In genomic region chr2:201414099-201415023, GRCh38 we compare ENCODE assay signal across 8 cellular contexts. TPM values are rescaled to one million over a fixed set of nuclear protein-coding genes. Genes with fewer than 3 reads are reported as not detected.
DNase-seq lines count a peak whose midpoint lies in the region; ATAC-seq and TF ChIP-seq lines count a peak whose summit lies in the region.

No MANE protein-coding gene starts in this region.

- H3K4me2 ChIP-seq in mesendoderm (ENCODE audit: low read length), result no peak overlapping the region

- H3K4me1 ChIP-seq in spleen (peaks cover 0 to 67% (median 39%) of the 10 kb centered on the region in 6 donors), mesendoderm (ENCODE audit: control insufficient read depth, low read depth, low read length) (no peaks in the 10 kb centered on the region)

- peak overlapping the region in 7 of 8 donors; percentile 59 to 80 (median 76) for H3K27ac ChIP-seq in spleen
- no peak overlapping the region for H3K27ac ChIP-seq in mesendoderm (ENCODE audit: low read depth, low read length)

- no peak overlapping the region for H3K9ac ChIP-seq in mesendoderm (ENCODE audit: low read length)

- H3K4ac ChIP-seq in mesendoderm (ENCODE audit: low read depth, low read length), result no peak overlapping the region

- H2BK15ac ChIP-seq in mesendoderm (replicated peaks; ENCODE audit: low read depth), result no peak overlapping the region

- no peaks in the 10 kb centered on the region for H3K79me2 ChIP-seq in mesendoderm (ENCODE audit: control insufficient read depth, insufficient read depth, low read length)

- intact Hi-C loops in spleen (cut with DNase I; ENCODE audit: low total_unique reads), result no loop called here

- H3K23ac ChIP-seq in mesendoderm (ENCODE audit: low read length), result no peak overlapping the region

- 4 to 6% (median 4%) methylated on average over 3 of the region's 3 CpGs for WGBS in spleen, 5 donors
- WGBS in mesendoderm (ENCODE audit: extremely low coverage, insufficient coverage, low lambda C conversion rate), result no CpG with 5 or more reads among the region's 3 CpGs

- no peak overlapping the region for H2BK5ac ChIP-seq in mesendoderm (ENCODE audit: low read length)

- H4K8ac ChIP-seq in mesendoderm (ENCODE audit: low read depth, low read length), result no peak overlapping the region

- H3K4me3 ChIP-seq in spleen (peak overlapping the region in 2 of 8 donors; percentile 2 to 40), mesendoderm (ENCODE audit: low read length) (no peak overlapping the region)

- ATAC-seq in GM19328 (IDR thresholded peaks at IDR 0.05; ENCODE audit: unreplicated experiment) (peak; percentile 81), HG03095 (IDR thresholded peaks at IDR 0.05; ENCODE audit: unreplicated experiment) (peak; percentile 86)

- no peak overlapping the region for H3K56ac ChIP-seq in mesendoderm (ENCODE audit: low read length)

- DNase-seq in dermis blood vessel endothelial cell (peak; percentile 63), spleen (no peak), middle frontal gyrus (ENCODE audit: extremely low spot score, low spot score) (no peak), mesendoderm (no peak), HPDE6-E6E7 (ENCODE audit: extremely low spot score) (no peak)
- DNase-seq in stimulated activated CD4-positive, alpha-beta T cell treated with anti-CD3 and anti-CD28 coated beads, Interleukin-15, amount 100 ng/mL, for 24 hours, result no peak

- no peak overlapping the region for H2AK5ac ChIP-seq in mesendoderm (ENCODE audit: low read length)

- no peak overlapping the region for H3K18ac ChIP-seq in mesendoderm (ENCODE audit: low read length)

- H4K5ac ChIP-seq in mesendoderm (ENCODE audit: low read length), result no peak overlapping the region

- no peaks in the 10 kb centered on the region for H3K9me3 ChIP-seq in spleen

- no peaks in the 10 kb centered on the region for H3K27me3 ChIP-seq in spleen (replicated peaks in 1 of 7)
- no peaks in the 10 kb centered on the region for H3K27me3 ChIP-seq in mesendoderm (ENCODE audit: insufficient read depth, low read length, poor library complexity)

- TF ChIP-seq POLR2A in spleen (IDR thresholded peaks at IDR 0.05), result no peak

- TF ChIP-seq CTCF in spleen (IDR thresholded peaks at IDR 0.05 in 8 of 11, conservative IDR thresholded peaks at IDR 0.05 in 3 of 11), result no peak

- no peak overlapping the region for H2BK120ac ChIP-seq in mesendoderm (ENCODE audit: low read depth, low read length)

- H3K79me1 ChIP-seq in mesendoderm (ENCODE audit: low read length), result no peaks in the 10 kb centered on the region

- peaks cover 0 to 9% (median 0%) of the 10 kb centered on the region in 6 donors for H3K36me3 ChIP-seq in spleen
- H3K36me3 ChIP-seq in mesendoderm (ENCODE audit: control insufficient read depth, insufficient read depth, low read length), result no peaks in the 10 kb centered on the region

RNA-seq across cellular contexts. Expression of gene TRAK2, which starts 36.9 kb away (rescaled TPM):
- 40.7 and 63.1 TPM in 2 replicates for total RNA-seq in dermis blood vessel endothelial cell
- 10 to 100 TPM; 36.0 to 63.0 (median 44.5) TPM for total RNA-seq in spleen
- 10 to 100 TPM in 1 of 3 donors, 1 to 10 TPM in 2; 7.1 to 11.8 (median 9.6) TPM for polyA plus RNA-seq in spleen
- 7.8 TPM for polyA plus RNA-seq in mesendoderm (2013, experiment 1 of 2)
- 7.8 TPM for polyA plus RNA-seq in mesendoderm (2013, experiment 2 of 2)

RNA-seq across cellular contexts. Expression of gene STRADB, which starts 37.2 kb away (rescaled TPM):
- total RNA-seq in dermis blood vessel endothelial cell (18.2 and 18.6 TPM in 2 replicates), spleen (10 to 100 TPM; 13.4 to 45.3 (median 26.6) TPM)
- 10 to 100 TPM; 14.3 to 21.0 (median 19.6) TPM for polyA plus RNA-seq in spleen
- 22.2 TPM for polyA plus RNA-seq in mesendoderm (2013, experiment 1 of 2)
- polyA plus RNA-seq in mesendoderm (2013, experiment 2 of 2), result 20.9 TPM

RNA-seq across cellular contexts. Expression of gene FLACC1, which starts 57.2 kb away (rescaled TPM):
- total RNA-seq in dermis blood vessel endothelial cell, result 0.84 and 2.0 TPM in 2 replicates
- 1 to 10 TPM; 2.0 to 5.7 (median 3.7) TPM for total RNA-seq in spleen
- polyA plus RNA-seq in spleen, result under 1 TPM; 0.30 to 0.50 (median 0.32) TPM
- 0.28 TPM for polyA plus RNA-seq in mesendoderm (2013, experiment 1 of 2)
- polyA plus RNA-seq in mesendoderm (2013, experiment 2 of 2), result 0.32 TPM
